1 cellular context compared by ENCODE assay signal in the genomic region with DNA sequence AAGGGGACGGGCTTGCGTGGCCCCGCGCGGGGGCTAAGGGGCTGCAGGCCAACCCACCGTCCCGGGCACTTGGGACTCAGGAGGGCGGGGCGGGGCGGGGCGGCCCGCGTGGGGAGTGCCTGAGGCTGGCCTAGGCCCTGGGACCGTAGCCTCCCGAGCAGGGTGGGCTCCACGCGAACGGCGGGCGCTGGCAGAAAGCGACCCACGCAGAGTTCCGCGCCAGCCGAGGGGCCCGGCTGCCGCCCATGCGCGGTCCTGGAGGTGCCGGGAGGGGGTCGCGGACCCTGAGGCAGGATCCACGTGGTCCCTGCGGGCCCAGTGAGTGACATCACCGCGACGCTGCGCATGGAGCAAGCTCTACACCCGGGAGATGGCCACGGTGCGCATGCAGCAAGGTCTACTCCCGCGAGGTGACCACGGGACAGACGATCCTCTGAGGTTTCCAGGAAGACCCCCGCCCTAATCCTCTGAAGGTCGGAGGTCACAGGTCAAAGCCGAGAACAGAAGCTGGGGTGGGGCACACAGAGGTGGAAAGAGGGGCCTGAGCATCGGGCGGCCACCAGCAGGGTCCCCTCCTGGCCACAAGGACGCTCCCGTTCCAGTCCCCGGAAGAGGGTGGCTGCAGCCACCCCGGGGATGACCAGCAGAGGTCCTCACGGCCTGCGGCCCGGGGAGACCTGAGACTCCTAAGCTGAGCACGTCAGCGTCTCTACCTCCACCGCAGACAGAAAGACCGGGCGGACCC.
TF ChIP-seq lines count a peak whose summit lies in the region.

No MANE protein-coding gene starts in this region.

TF ChIP-seq in HepG2, 621 proteins besides CTCF, POLR2A, EP300 and RAD21 (continued from another document and continues in another):
- TF ChIP-seq ASH2L (IDR thresholded peaks at IDR 0.05; ENCODE audit: insufficient read length, low read depth, low read length) (peak; percentile 56), CBX1 (IDR thresholded peaks at IDR 0.05; ENCODE audit: low read depth) (peak; percentile 18), JUN (CRISPR knock-in tag; IDR thresholded peaks at IDR 0.05) (no peak; the same call in 1 of the 2 replicates), SNAPC5 (CRISPR knock-in tag; IDR thresholded peaks at IDR 0.05; ENCODE audit: borderline replicate concordance) (no peak), ZBTB3 (CRISPR knock-in tag; IDR thresholded peaks at IDR 0.05; ENCODE audit: borderline replicate concordance, low read depth) (peak; percentile 48; the same call in 1 of the 2 replicates), U2AF1 (optimal IDR thresholded peaks at IDR 0.05; ENCODE audit: low read depth, low read length) (peak; percentile 74), IKZF1 (IDR thresholded peaks at IDR 0.05) (no peak), SRY (CRISPR knock-in tag; IDR thresholded peaks at IDR 0.05) (no peak), KLF13 (CRISPR knock-in tag; IDR thresholded peaks at IDR 0.05) (no peak), MIXL1 (CRISPR knock-in tag; IDR thresholded peaks at IDR 0.05) (0 out of 2 replicates have a peak, but pooled peaks have one; percentile 9), ZNF629 (CRISPR knock-in tag; conservative IDR thresholded peaks at IDR 0.05) (no peak), ZNF619 (CRISPR knock-in tag; IDR thresholded peaks at IDR 0.05) (0 out of 2 replicates have a peak, but pooled peaks have one; percentile 37), STAT5B (CRISPR knock-in tag; IDR thresholded peaks at IDR 0.05) (no peak), ELF3 (CRISPR knock-in tag; IDR thresholded peaks at IDR 0.05) (peak; percentile 75), ZNF564 (CRISPR knock-in tag; IDR thresholded peaks at IDR 0.05) (no peak; the same call in 1 of the 2 replicates), TOPORS (CRISPR knock-in tag; IDR thresholded peaks at IDR 0.05) (no peak), GTF2F1 (IDR thresholded peaks at IDR 0.05; ENCODE audit: low read length) (no peak), ZNF746 (CRISPR knock-in tag; IDR thresholded peaks at IDR 0.05) (no peak; the same call in 1 of the 2 replicates), RCOR2 (CRISPR knock-in tag; IDR thresholded peaks at IDR 0.05) (peak; percentile 20; the same call in 1 of the 2 replicates), ZNF3 (CRISPR knock-in tag; IDR thresholded peaks at IDR 0.05) (no peak), KLF9 (CRISPR knock-in tag; IDR thresholded peaks at IDR 0.05; ENCODE audit: low read depth) (no peak), NCOA2 (CRISPR knock-in tag; IDR thresholded peaks at IDR 0.05) (peak; percentile 27; the same call in 1 of the 2 replicates), ZNF33B (CRISPR knock-in tag; IDR thresholded peaks at IDR 0.05) (peak; percentile 86; the same call in 1 of the 2 replicates), MED8 (CRISPR knock-in tag; IDR thresholded peaks at IDR 0.05; ENCODE audit: insufficient replicate concordance) (no peak), NR1H2 (CRISPR knock-in tag; IDR thresholded peaks at IDR 0.05; ENCODE audit: borderline replicate concordance, low read depth) (peak; percentile 71; the same call in 1 of the 2 replicates), NFE2 (CRISPR knock-in tag; IDR thresholded peaks at IDR 0.05) (no peak), KLF16 (CRISPR knock-in tag; IDR thresholded peaks at IDR 0.05) (peak in 1 of 2 experiments; percentile 78; a peak in 1 of 4 replicates), ZNF792 (CRISPR knock-in tag; IDR thresholded peaks at IDR 0.05) (peak; percentile 61; the same call in 1 of the 2 replicates), ZMYM2 (CRISPR knock-in tag; IDR thresholded peaks at IDR 0.05) (peak; percentile 46; the same call in 1 of the 2 replicates), MED1 (CRISPR knock-in tag; IDR thresholded peaks at IDR 0.05) (peak; percentile 65), ZNF891 (CRISPR knock-in tag; IDR thresholded peaks at IDR 0.05) (peak; percentile 94), SIN3A (IDR thresholded peaks at IDR 0.05; ENCODE audit: borderline replicate concordance, low read depth, low read length) (peak; percentile 40; the same call in 1 of the 2 replicates), ZNF543 (CRISPR knock-in tag; IDR thresholded peaks at IDR 0.05) (peak; percentile 96), NPAS2 (CRISPR knock-in tag; IDR thresholded peaks at IDR 0.05; ENCODE audit: borderline replicate concordance) (no peak), TBX2 (CRISPR knock-in tag; IDR thresholded peaks at IDR 0.05; ENCODE audit: borderline replicate concordance) (peak; percentile 18; the same call in 1 of the 2 replicates), GATAD1 (CRISPR knock-in tag; IDR thresholded peaks at IDR 0.05) (peak; percentile 59; the same call in 1 of the 2 replicates), SKI (IDR thresholded peaks at IDR 0.05; ENCODE audit: partially characterized antibody) (peak; percentile 66), MBD4 (IDR thresholded peaks at IDR 0.05; ENCODE audit: borderline replicate concordance, low read length) (no peak), TAF15 (IDR thresholded peaks at IDR 0.05; ENCODE audit: low read depth, low read length, poor library complexity, severe bottlenecking) (no peak), KLF12 (CRISPR knock-in tag; IDR thresholded peaks at IDR 0.05; ENCODE audit: borderline replicate concordance) (peak; percentile 70; the same call in 1 of the 2 replicates), EEA1 (CRISPR knock-in tag; IDR thresholded peaks at IDR 0.05; ENCODE audit: borderline replicate concordance) (peak; percentile 92; the same call in 1 of the 2 replicates), HDAC2 (CRISPR knock-in tag; IDR thresholded peaks at IDR 0.05) (peak; percentile 69), SIX4 (CRISPR knock-in tag; IDR thresholded peaks at IDR 0.05) (peak; percentile 48; the same call in 1 of the 2 replicates), CERS6 (CRISPR knock-in tag; IDR thresholded peaks at IDR 0.05) (no peak), HMGA1 (CRISPR knock-in tag; conservative IDR thresholded peaks at IDR 0.05) (no peak), SP2 (CRISPR knock-in tag; IDR thresholded peaks at IDR 0.05) (no peak), HCFC1 (IDR thresholded peaks at IDR 0.05; ENCODE audit: low read depth, low read length) (no peak), CAMTA2 (CRISPR knock-in tag; IDR thresholded peaks at IDR 0.05; ENCODE audit: borderline replicate concordance) (no peak), NR3C1 (CRISPR knock-in tag; IDR thresholded peaks at IDR 0.05) (no peak), MATR3 (CRISPR knock-in tag; IDR thresholded peaks at IDR 0.05) (no peak), ZNF879 (CRISPR knock-in tag; IDR thresholded peaks at IDR 0.05) (no peak; the same call in 1 of the 2 replicates), ZBTB42 (CRISPR knock-in tag; IDR thresholded peaks at IDR 0.05) (peak; percentile 36; the same call in 1 of the 2 replicates)
- TF ChIP-seq, protein P1, sequence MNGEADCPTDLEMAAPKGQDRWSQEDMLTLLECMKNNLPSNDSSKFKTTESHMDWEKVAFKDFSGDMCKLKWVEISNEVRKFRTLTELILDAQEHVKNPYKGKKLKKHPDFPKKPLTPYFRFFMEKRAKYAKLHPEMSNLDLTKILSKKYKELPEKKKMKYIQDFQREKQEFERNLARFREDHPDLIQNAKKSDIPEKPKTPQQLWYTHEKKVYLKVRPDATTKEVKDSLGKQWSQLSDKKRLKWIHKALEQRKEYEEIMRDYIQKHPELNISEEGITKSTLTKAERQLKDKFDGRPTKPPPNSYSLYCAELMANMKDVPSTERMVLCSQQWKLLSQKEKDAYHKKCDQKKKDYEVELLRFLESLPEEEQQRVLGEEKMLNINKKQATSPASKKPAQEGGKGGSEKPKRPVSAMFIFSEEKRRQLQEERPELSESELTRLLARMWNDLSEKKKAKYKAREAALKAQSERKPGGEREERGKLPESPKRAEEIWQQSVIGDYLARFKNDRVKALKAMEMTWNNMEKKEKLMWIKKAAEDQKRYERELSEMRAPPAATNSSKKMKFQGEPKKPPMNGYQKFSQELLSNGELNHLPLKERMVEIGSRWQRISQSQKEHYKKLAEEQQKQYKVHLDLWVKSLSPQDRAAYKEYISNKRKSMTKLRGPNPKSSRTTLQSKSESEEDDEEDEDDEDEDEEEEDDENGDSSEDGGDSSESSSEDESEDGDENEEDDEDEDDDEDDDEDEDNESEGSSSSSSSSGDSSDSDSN (CRISPR knock-in tag; IDR thresholded peaks at IDR 0.05): peak; percentile 85
- TF ChIP-seq, protein P2, sequence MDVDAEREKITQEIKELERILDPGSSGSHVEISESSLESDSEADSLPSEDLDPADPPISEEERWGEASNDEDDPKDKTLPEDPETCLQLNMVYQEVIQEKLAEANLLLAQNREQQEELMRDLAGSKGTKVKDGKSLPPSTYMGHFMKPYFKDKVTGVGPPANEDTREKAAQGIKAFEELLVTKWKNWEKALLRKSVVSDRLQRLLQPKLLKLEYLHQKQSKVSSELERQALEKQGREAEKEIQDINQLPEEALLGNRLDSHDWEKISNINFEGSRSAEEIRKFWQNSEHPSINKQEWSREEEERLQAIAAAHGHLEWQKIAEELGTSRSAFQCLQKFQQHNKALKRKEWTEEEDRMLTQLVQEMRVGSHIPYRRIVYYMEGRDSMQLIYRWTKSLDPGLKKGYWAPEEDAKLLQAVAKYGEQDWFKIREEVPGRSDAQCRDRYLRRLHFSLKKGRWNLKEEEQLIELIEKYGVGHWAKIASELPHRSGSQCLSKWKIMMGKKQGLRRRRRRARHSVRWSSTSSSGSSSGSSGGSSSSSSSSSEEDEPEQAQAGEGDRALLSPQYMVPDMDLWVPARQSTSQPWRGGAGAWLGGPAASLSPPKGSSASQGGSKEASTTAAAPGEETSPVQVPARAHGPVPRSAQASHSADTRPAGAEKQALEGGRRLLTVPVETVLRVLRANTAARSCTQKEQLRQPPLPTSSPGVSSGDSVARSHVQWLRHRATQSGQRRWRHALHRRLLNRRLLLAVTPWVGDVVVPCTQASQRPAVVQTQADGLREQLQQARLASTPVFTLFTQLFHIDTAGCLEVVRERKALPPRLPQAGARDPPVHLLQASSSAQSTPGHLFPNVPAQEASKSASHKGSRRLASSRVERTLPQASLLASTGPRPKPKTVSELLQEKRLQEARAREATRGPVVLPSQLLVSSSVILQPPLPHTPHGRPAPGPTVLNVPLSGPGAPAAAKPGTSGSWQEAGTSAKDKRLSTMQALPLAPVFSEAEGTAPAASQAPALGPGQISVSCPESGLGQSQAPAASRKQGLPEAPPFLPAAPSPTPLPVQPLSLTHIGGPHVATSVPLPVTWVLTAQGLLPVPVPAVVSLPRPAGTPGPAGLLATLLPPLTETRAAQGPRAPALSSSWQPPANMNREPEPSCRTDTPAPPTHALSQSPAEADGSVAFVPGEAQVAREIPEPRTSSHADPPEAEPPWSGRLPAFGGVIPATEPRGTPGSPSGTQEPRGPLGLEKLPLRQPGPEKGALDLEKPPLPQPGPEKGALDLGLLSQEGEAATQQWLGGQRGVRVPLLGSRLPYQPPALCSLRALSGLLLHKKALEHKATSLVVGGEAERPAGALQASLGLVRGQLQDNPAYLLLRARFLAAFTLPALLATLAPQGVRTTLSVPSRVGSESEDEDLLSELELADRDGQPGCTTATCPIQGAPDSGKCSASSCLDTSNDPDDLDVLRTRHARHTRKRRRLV (CRISPR knock-in tag; IDR thresholded peaks at IDR 0.05): 0 out of 2 replicates have a peak, but pooled peaks have one; percentile 50
- TF ChIP-seq, protein P3, sequence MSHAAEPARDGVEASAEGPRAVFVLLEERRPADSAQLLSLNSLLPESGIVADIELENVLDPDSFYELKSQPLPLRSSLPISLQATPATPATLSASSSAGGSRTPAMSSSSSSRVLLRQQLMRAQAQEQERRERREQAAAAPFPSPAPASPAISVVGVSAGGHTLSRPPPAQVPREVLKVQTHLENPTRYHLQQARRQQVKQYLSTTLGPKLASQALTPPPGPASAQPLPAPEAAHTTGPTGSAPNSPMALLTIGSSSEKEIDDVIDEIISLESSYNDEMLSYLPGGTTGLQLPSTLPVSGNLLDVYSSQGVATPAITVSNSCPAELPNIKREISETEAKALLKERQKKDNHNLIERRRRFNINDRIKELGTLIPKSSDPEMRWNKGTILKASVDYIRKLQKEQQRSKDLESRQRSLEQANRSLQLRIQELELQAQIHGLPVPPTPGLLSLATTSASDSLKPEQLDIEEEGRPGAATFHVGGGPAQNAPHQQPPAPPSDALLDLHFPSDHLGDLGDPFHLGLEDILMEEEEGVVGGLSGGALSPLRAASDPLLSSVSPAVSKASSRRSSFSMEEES (CRISPR knock-in tag; IDR thresholded peaks at IDR 0.05): peak; percentile 50
- TF ChIP-seq, protein P4, sequence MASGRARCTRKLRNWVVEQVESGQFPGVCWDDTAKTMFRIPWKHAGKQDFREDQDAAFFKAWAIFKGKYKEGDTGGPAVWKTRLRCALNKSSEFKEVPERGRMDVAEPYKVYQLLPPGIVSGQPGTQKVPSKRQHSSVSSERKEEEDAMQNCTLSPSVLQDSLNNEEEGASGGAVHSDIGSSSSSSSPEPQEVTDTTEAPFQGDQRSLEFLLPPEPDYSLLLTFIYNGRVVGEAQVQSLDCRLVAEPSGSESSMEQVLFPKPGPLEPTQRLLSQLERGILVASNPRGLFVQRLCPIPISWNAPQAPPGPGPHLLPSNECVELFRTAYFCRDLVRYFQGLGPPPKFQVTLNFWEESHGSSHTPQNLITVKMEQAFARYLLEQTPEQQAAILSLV (CRISPR knock-in tag; IDR thresholded peaks at IDR 0.05; ENCODE audit: borderline replicate concordance): peak; percentile 92
- TF ChIP-seq, protein P5, sequence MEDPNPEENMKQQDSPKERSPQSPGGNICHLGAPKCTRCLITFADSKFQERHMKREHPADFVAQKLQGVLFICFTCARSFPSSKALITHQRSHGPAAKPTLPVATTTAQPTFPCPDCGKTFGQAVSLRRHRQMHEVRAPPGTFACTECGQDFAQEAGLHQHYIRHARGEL (CRISPR knock-in tag; IDR thresholded peaks at IDR 0.05): 0 out of 2 replicates have a peak, but pooled peaks have one; percentile 34
- TF ChIP-seq, protein P6, sequence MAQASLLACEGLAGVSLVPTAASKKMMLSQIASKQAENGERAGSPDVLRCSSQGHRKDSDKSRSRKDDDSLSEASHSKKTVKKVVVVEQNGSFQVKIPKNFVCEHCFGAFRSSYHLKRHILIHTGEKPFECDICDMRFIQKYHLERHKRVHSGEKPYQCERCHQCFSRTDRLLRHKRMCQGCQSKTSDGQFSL (CRISPR knock-in tag; IDR thresholded peaks at IDR 0.05): no peak
- TF ChIP-seq, protein P7, sequence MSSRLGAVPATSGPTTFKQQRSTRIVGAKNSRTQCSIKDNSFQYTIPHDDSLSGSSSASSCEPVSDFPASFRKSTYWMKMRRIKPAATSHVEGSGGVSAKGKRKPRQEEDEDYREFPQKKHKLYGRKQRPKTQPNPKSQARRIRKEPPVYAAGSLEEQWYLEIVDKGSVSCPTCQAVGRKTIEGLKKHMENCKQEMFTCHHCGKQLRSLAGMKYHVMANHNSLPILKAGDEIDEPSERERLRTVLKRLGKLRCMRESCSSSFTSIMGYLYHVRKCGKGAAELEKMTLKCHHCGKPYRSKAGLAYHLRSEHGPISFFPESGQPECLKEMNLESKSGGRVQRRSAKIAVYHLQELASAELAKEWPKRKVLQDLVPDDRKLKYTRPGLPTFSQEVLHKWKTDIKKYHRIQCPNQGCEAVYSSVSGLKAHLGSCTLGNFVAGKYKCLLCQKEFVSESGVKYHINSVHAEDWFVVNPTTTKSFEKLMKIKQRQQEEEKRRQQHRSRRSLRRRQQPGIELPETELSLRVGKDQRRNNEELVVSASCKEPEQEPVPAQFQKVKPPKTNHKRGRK (CRISPR knock-in tag; IDR thresholded peaks at IDR 0.05): no peak
